In genomic region chr11:1771700-1772099, GRCh38 we compare ENCODE assay signal across 11 cellular contexts. TPM values are rescaled to one million over a fixed set of nuclear protein-coding genes. Genes with fewer than 3 reads are reported as not detected.
DNase-seq lines count a peak whose midpoint lies in the region; ATAC-seq and TF ChIP-seq lines count a peak whose summit lies in the region.
"Had no signal": no experiment of that assay in that cellular context is flagged by ENCODE, and none has a peak within 500 bp of the region (broad histone marks: within the 10 kb centered on the region; RNA-seq: fewer than 3 reads in every experiment).

No MANE protein-coding gene starts in this region.

- H3K4me1 Mint-ChIP-seq in activated naive CD8-positive, alpha-beta T cell treated with anti-CD3 and anti-CD28 coated beads, Interleukin-2, amount 10 ng/mL, durations not matched to agents 7 days and 5 days, result peaks cover 23% of the 10 kb centered on the region
- H3K4me1 Mint-ChIP-seq in activated naive CD8-positive, alpha-beta T cell treated with anti-CD3 and anti-CD28 coated beads, Interleukin-2, amount 50 U/mL, for 24 hours, result peaks cover 20% of the 10 kb centered on the region

- H3K27ac Mint-ChIP-seq in activated naive CD8-positive, alpha-beta T cell treated with anti-CD3 and anti-CD28 coated beads, Interleukin-2, amount 10 ng/mL, durations not matched to agents 7 days and 5 days, result peak overlapping the region; percentile 89
- no peak overlapping the region for H3K27ac Mint-ChIP-seq in activated naive CD8-positive, alpha-beta T cell treated with anti-CD3 and anti-CD28 coated beads, Interleukin-2, amount 50 U/mL, for 24 hours

- H3K36me3 Mint-ChIP-seq in activated naive CD8-positive, alpha-beta T cell treated with anti-CD3 and anti-CD28 coated beads, Interleukin-2, amount 10 ng/mL, durations not matched to agents 7 days and 5 days, result no peaks in the 10 kb centered on the region
- no peaks in the 10 kb centered on the region for H3K36me3 Mint-ChIP-seq in activated naive CD8-positive, alpha-beta T cell treated with anti-CD3 and anti-CD28 coated beads, Interleukin-2, amount 50 U/mL, for 24 hours (ENCODE audit: low read depth)
- H3K36me3 Mint-ChIP-seq: CD4-positive, CD25-positive, alpha-beta regulatory T cell had no signal

- TF ChIP-seq POLR2A in upper lobe of left lung (IDR thresholded peaks at IDR 0.05), result no peak

- H3K27me3 ChIP-seq in upper lobe of left lung, result no peaks in the 10 kb centered on the region
- H3K27me3 ChIP-seq in BE2C, result no peaks in the 10 kb centered on the region

- no peak for TF ChIP-seq EP300 in upper lobe of left lung (IDR thresholded peaks at IDR 0.05)

- TF ChIP-seq CTCF in upper lobe of left lung (IDR thresholded peaks at IDR 0.05) (no peak), BE2C (IDR thresholded peaks at IDR 0.05; ENCODE audit: low read depth, low read length) (no peak)

- H3K4me3 ChIP-seq in upper lobe of left lung (no peak overlapping the region), BE2C (ENCODE audit: low read depth, low read length) (no peak overlapping the region)

- peaks cover 0 to 3% (median 0%) of the 10 kb centered on the region in 4 donors for H3K9me3 ChIP-seq in upper lobe of left lung
- H3K9me3 ChIP-seq in BE2C, result no peaks in the 10 kb centered on the region

- ATAC-seq in activated naive CD8-positive, alpha-beta T cell treated with anti-CD3 and anti-CD28 coated beads, Interleukin-2, amount 10 ng/mL, durations not matched to agents 7 days and 5 days (ENCODE audit: low read depth), result no peak
- no peak for ATAC-seq in activated naive CD8-positive, alpha-beta T cell treated with anti-CD3 and anti-CD28 coated beads, Interleukin-2, amount 50 U/mL, for 24 hours
- peak; percentile 46 to 71 for ATAC-seq in upper lobe of left lung (ENCODE audit: low FRiP score in 2 of 2)

- peaks cover 10 to 22% (median 18%) of the 10 kb centered on the region in 4 donors for H3K4me1 ChIP-seq in upper lobe of left lung
- H3K4me1 ChIP-seq in BE2C, result no peaks in the 10 kb centered on the region

- peak overlapping the region; percentile 38 for H3K27ac ChIP-seq in angular gyrus (ENCODE audit: low read depth, low read length)
- H3K27ac ChIP-seq in upper lobe of left lung, result peak overlapping the region; percentile 65 to 84 (median 76)

- POLR2A ChIA-PET in activated naive CD8-positive, alpha-beta T cell treated with anti-CD3 and anti-CD28 coated beads, Interleukin-2, amount 10 ng/mL, durations not matched to agents 7 days and 5 days (lab: Charles Lee), result interaction anchor here (0.6 to 1.2 kb wide), 2 partner anchors 14 to 421 kb away, joined by 3 to 4 read pairs; no protein-coding TSS in a partner anchor

- WGBS in upper lobe of left lung, 2 donors, result 57 to 69% methylated on average over 6 of the region's 6 CpGs

- H3K36me3 ChIP-seq in upper lobe of left lung, result no peaks in the 10 kb centered on the region
- no peaks in the 10 kb centered on the region for H3K36me3 ChIP-seq in BE2C

- H3K9me3 Mint-ChIP-seq in activated naive CD8-positive, alpha-beta T cell treated with anti-CD3 and anti-CD28 coated beads, Interleukin-2, amount 10 ng/mL, durations not matched to agents 7 days and 5 days, result no peaks in the 10 kb centered on the region
- no peaks in the 10 kb centered on the region for H3K9me3 Mint-ChIP-seq in activated naive CD8-positive, alpha-beta T cell treated with anti-CD3 and anti-CD28 coated beads, Interleukin-2, amount 50 U/mL, for 24 hours
- H3K9me3 Mint-ChIP-seq: CD4-positive, CD25-positive, alpha-beta regulatory T cell had no signal

- no peak for DNase-seq in activated naive CD8-positive, alpha-beta T cell treated with anti-CD3 and anti-CD28 coated beads, Interleukin-2, amount 10 ng/mL, durations not matched to agents 7 days and 5 days
- no peak for DNase-seq in activated naive CD8-positive, alpha-beta T cell treated with anti-CD3 and anti-CD28 coated beads, Interleukin-2, amount 50 U/mL, for 24 hours
- DNase-seq in iris pigment epithelial cell (ENCODE audit: low read depth) (peak; percentile 90), upper lobe of left lung (peak in 1 of 2 donors; percentile 80), NCI-H446 treated with DMSO at 0.1 percent for 48 hours (lab: John Stamatoyannopoulos, UW) (no peak), NCI-H524 treated with DMSO at 0.1 percent for 48 hours (lab: John Stamatoyannopoulos, UW) (no peak), BE2C (no peak)
- DNase-seq: activated CD4-positive, alpha-beta T cell treated with anti-CD3 and anti-CD28 coated beads, Interleukin-2, amount 50 U/mL, for 48 hours; NCI-H2171 treated with DMSO at 0.1 percent for 48 hours had no signal

- peaks cover 19% of the 10 kb centered on the region for H3K27me3 Mint-ChIP-seq in activated naive CD8-positive, alpha-beta T cell treated with anti-CD3 and anti-CD28 coated beads, Interleukin-2, amount 10 ng/mL, durations not matched to agents 7 days and 5 days
- H3K27me3 Mint-ChIP-seq in activated naive CD8-positive, alpha-beta T cell treated with anti-CD3 and anti-CD28 coated beads, Interleukin-2, amount 50 U/mL, for 24 hours, result no peaks in the 10 kb centered on the region
- H3K27me3 Mint-ChIP-seq: CD4-positive, CD25-positive, alpha-beta regulatory T cell had no signal

- H3K4me3 Mint-ChIP-seq in activated naive CD8-positive, alpha-beta T cell treated with anti-CD3 and anti-CD28 coated beads, Interleukin-2, amount 10 ng/mL, durations not matched to agents 7 days and 5 days, result no peak overlapping the region
- H3K4me3 Mint-ChIP-seq in activated naive CD8-positive, alpha-beta T cell treated with anti-CD3 and anti-CD28 coated beads, Interleukin-2, amount 50 U/mL, for 24 hours, result no peak overlapping the region

RNA-seq across cellular contexts. Expression of gene CTSD, which starts 8.0 kb away (rescaled TPM):
- 100 to 1,000 TPM; 192 to 208 TPM for total RNA-seq in activated naive CD8-positive, alpha-beta T cell treated with anti-CD3 and anti-CD28 coated beads, Interleukin-2, amount 10 ng/mL, durations not matched to agents 7 days and 5 days
- total RNA-seq in upper lobe of left lung, result 1,000 to 10,000 TPM in 5 of 6 donors, 100 to 1,000 TPM in 1; 993 to 3,355 (median 2,221) TPM
- 193 TPM for polyA plus RNA-seq in BE2C (2012; ENCODE audit: insufficient read depth, insufficient read length, low read depth)

RNA-seq across cellular contexts. Expression of gene IFITM10, which starts 21.3 kb away (rescaled TPM):
- 1 to 10 TPM in 1 of 2 experiments, under 1 TPM in 1; 0.82 to 1.3 TPM for total RNA-seq in activated naive CD8-positive, alpha-beta T cell treated with anti-CD3 and anti-CD28 coated beads, Interleukin-2, amount 10 ng/mL, durations not matched to agents 7 days and 5 days
- 10 to 100 TPM in 4 of 6 donors, 1 to 10 TPM in 2; 8.7 to 28.3 (median 14.2) TPM for total RNA-seq in upper lobe of left lung
- not detected for polyA plus RNA-seq in BE2C (2012; ENCODE audit: insufficient read depth, insufficient read length, low read depth)
- polyA plus RNA-seq: CD4-positive, CD25-positive, alpha-beta regulatory T cell had no signal

Comparison
In these comparisons a context has a peak if more than half of its experiments do, and no peak if none do; other contexts are left out.
1. ATAC-seq: peak in upper lobe of left lung (2 of 2); none in activated naive CD8-positive, alpha-beta T cell treated with anti-CD3 and anti-CD28 coated beads, Interleukin-2, amount 10 ng/mL, durations not matched to agents 7 days and 5 days (single experiment) and activated naive CD8-positive, alpha-beta T cell treated with anti-CD3 and anti-CD28 coated beads, Interleukin-2, amount 50 U/mL, for 24 hours (single experiment).
2. RNA of gene CTSD, which starts 8.0 kb away (total RNA-seq): 993 to 3,355 TPM in upper lobe of left lung; 192 to 208 TPM in activated naive CD8-positive, alpha-beta T cell treated with anti-CD3 and anti-CD28 coated beads, Interleukin-2, amount 10 ng/mL, durations not matched to agents 7 days and 5 days; every median in the first group is over 4 times any median in the second.
3. RNA of gene IFITM10, which starts 21.3 kb away (total RNA-seq): 8.7 to 28.3 TPM in upper lobe of left lung; 0.82 to 1.3 TPM in activated naive CD8-positive, alpha-beta T cell treated with anti-CD3 and anti-CD28 coated beads, Interleukin-2, amount 10 ng/mL, durations not matched to agents 7 days and 5 days; every median in the first group is over 4 times any median in the second.